Comparison of ENCODE assay signal across 1 cellular context in the genomic region with DNA sequence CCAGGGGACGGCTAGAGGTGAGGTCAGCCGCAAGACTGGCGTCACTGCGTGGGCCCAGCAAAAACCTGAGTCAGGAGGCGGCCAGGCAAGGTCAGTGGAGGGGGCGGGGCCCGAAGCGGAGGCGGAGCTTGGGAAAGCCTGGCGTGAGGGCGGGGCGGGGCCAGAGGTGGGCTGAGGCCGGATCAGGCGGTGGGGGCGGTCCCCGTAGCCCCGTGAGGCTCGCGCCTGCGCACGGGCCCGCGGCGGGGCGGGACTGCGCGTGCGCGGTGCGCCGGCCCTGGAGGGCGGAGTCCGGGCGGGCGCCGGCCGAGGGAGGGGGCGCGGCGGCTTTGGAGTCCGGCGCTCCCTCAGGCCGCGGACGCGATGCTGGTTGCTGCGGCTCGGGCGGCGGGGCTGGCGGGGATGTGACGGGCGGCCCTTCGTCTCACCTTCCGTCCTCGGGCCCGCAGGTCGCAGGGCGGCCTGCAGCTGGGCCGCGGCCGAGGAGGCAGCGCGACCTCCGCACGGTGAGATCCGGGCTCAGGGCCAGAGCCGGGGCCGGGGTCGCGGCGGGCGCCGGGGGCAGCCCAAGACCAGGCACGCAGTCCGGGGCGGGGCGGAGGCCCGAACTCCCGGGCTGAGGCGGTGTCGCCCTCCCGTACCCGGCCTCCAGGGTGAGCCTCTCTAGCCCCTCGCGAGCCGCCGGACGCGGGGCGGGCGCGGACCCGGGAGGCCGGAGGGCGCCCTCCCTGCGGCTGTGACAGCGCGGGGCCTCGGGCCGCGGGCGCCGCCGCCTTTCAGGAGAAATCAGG.
TF ChIP-seq lines count a peak whose summit lies in the region.

A gene with protein sequence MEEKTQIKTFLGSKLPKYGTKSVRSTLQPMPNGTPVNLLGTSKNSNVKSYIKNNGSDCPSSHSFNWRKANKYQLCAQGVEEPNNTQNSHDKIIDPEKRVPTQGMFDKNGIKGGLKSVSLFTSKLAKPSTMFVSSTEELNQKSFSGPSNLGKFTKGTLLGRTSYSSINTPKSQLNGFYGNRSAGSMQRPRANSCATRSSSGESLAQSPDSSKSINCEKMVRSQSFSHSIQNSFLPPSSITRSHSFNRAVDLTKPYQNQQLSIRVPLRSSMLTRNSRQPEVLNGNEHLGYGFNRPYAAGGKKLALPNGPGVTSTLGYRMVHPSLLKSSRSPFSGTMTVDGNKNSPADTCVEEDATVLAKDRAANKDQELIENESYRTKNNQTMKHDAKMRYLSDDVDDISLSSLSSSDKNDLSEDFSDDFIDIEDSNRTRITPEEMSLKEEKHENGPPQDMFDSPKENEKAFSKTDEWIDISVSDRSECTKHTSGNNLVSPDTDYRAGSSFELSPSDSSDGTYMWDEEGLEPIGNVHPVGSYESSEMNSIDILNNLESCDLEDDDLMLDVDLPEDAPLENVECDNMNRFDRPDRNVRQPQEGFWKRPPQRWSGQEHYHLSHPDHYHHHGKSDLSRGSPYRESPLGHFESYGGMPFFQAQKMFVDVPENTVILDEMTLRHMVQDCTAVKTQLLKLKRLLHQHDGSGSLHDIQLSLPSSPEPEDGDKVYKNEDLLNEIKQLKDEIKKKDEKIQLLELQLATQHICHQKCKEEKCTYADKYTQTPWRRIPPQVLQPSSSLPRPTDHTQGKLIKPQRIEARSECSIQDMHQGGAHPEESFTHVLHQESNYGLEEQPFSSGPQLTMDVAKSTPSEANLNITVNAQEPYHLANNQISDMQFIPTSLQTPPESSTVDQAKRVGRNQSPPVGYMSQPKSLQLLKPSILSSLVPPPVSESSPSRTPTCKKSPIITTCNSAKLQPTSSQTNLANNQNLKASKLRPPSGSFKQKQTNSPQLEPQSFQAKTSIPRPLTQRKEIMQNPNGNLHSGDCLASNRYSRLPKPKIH (plus strand): TSS at position 287 of the 791 bp plus-strand sequence. CDS start 42,464 bp downstream, outside the sequence.

TF ChIP-seq in HCT116, 20 proteins besides CTCF, POLR2A, EP300 and RAD21:
- TF ChIP-seq TCF7L2 (IDR thresholded peaks at IDR 0.05; ENCODE audit: borderline replicate concordance, extremely low read depth, insufficient read depth, insufficient read length) = peak; percentile 89
- TF ChIP-seq POLR2AphosphoS5 (IDR thresholded peaks at IDR 0.05; ENCODE audit: low read depth, low read length) = peak; percentile 73
- TF ChIP-seq EGR1 (IDR thresholded peaks at IDR 0.05; ENCODE audit: low read depth) = peak; percentile 83
- no peak for TF ChIP-seq EZH2 (IDR thresholded peaks at IDR 0.05)
- peak; percentile 94 for TF ChIP-seq ZFX (IDR thresholded peaks at IDR 0.05)
- peak; percentile 16; the same call in 1 of the 2 replicates for TF ChIP-seq SIN3A (IDR thresholded peaks at IDR 0.05; ENCODE audit: low read depth)
- peak; percentile 39; the same call in 1 of the 2 replicates for TF ChIP-seq SP1 (IDR thresholded peaks at IDR 0.05; ENCODE audit: low read depth)
- TF ChIP-seq, protein P1, sequence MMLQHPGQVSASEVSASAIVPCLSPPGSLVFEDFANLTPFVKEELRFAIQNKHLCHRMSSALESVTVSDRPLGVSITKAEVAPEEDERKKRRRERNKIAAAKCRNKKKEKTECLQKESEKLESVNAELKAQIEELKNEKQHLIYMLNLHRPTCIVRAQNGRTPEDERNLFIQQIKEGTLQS (IDR thresholded peaks at IDR 0.05) = no peak
- no peak for TF ChIP-seq YY1 (IDR thresholded peaks at IDR 0.05; ENCODE audit: extremely low read depth, insufficient replicate concordance, low read depth, low read length)
